Comparison of ENCODE assay signal across 14 cellular contexts in genomic region chr17:45812102-45812501, GRCh38. TPM values are rescaled to one million over a fixed set of nuclear protein-coding genes. Genes with fewer than 3 reads are reported as not detected.
DNase-seq lines count a peak whose midpoint lies in the region; ATAC-seq, FAIRE-seq and TF ChIP-seq lines count a peak whose summit lies in the region.
"Had no signal": no experiment of that assay in that cellular context is flagged by ENCODE, and none has a peak within 500 bp of the region (broad histone marks: within the 10 kb centered on the region; RNA-seq: fewer than 3 reads in every experiment).

No MANE protein-coding gene starts in this region.

- WGBS in A549 (ENCODE audit: missing lambda C conversion rate), result 44% methylated on average over 3 of the region's 3 CpGs

- no peaks in the 10 kb centered on the region for H3K27me3 ChIP-seq in Panc1 (ENCODE audit: control insufficient read depth, insufficient read depth, low read length)
- H3K27me3 ChIP-seq: colonic mucosa had no signal

- peaks cover 8% of the 10 kb centered on the region; the same call in 2 of the 3 replicates for H3K9me3 ChIP-seq in A549
- H3K9me3 ChIP-seq in Panc1 (ENCODE audit: control insufficient read depth, insufficient read depth, low read depth, low read length), result no peaks in the 10 kb centered on the region
- H3K9me3 ChIP-seq: colonic mucosa, thoracic aorta had no signal

- H3K4me2 ChIP-seq in A549, result no peak overlapping the region

- ATAC-seq in A549 (peak; percentile 30 to 48; a peak in 3 of 6 replicates), Panc1 (0 out of 2 replicates have a peak, but pooled peaks have one; percentile 50)
- ATAC-seq: activated T-cell treated with anti-CD3 and anti-CD28 coated beads, Interleukin-2, amount 50 U/mL, for 72 hours had no signal

- H3K4me3 ChIP-seq in A549, result no peak overlapping the region
- H3K4me3 ChIP-seq in Panc1 (ENCODE audit: low read depth in 2 of 2, low read length in 2 of 2), result no peak overlapping the region
- H3K4me3 ChIP-seq in fibroblast of pulmonary artery (replicated peaks; ENCODE audit: low read depth, low read length), result no peak overlapping the region
- H3K4me3 ChIP-seq: colonic mucosa, thoracic aorta had no signal

- TF ChIP-seq RAD21 in A549 (conservative IDR thresholded peaks at IDR 0.05 in 1 of 2, IDR thresholded peaks at IDR 0.05 in 1 of 2), result no peak

- peak; percentile 40 to 64 for DNase-seq in A549 (ENCODE audit: low read depth in 1 of 2, low spot score in 1 of 2)
- peak; percentile 42 for DNase-seq in H4 (ENCODE audit: low spot score)
- no peak for DNase-seq in Panc1 (ENCODE audit: low read depth, low spot score)
- DNase-seq in fibroblast of pulmonary artery (ENCODE audit: low read depth), result peak; percentile 12
- no peak for DNase-seq in stimulated activated naive CD4-positive, alpha-beta T cell (lab: John Stamatoyannopoulos, UW)
- DNase-seq in foreskin melanocyte, result no peak
- no peak for DNase-seq in stimulated activated CD4-positive, alpha-beta T cell treated with anti-CD3 and anti-CD28 coated beads, Interleukin-4, amount 100 ng/mL, for 4 hours
- no peak for DNase-seq in activated naive CD4-positive, alpha-beta T cell treated with Interleukin-2 at 50 U/mL for 16 hours
- DNase-seq: activated T-cell treated with anti-CD3 and anti-CD28 coated beads, Interleukin-2, amount 50 U/mL, for 72 hours; CD4-positive, alpha-beta memory T cell; colonic mucosa; stimulated activated CD4-positive, alpha-beta T cell treated with anti-CD3 and anti-CD28 coated beads, Interleukin-4, amount 100 ng/mL, for 24 hours; T-helper 2 cell had no signal

- no peak for TF ChIP-seq EP300 in A549 (IDR thresholded peaks at IDR 0.05)

- intact Hi-C loops in Panc1 (cut with micrococcal nuclease; ENCODE audit: unreplicated experiment), result no loop called here

- FAIRE-seq in A549 (lab: Jason Lieb, UNC), result peak; percentile 67

- CTCF ChIA-PET in A549 (lab: Yijun Ruan, JAX) (interaction anchor here (0.5 to 5.3 kb wide), 7 partner anchors 9 to 69 kb away, joined by 3 to 32 read pairs (median 4); no protein-coding TSS in a partner anchor), Panc1 (lab: Charles Lee) (interaction anchor here (0.5 kb wide), 1 partner anchor 125 kb away, joined by 3 read pairs; no protein-coding TSS in a partner anchor)

- in situ Hi-C loops in Panc1 (cut with HindIII; ENCODE audit: low pct_unique_long_range_greater_than_20kb, low sequenced_read_pairs), result no loop called here

- POLR2A ChIA-PET in A549 (lab: Yijun Ruan, JAX) (no interaction called here), Panc1 (lab: Charles Lee) (no interaction called here)

- H3K4me1 ChIP-seq in A549 (no peaks in the 10 kb centered on the region), Panc1 (ENCODE audit: control insufficient read depth, insufficient read depth, low read length) (no peaks in the 10 kb centered on the region)
- H3K4me1 ChIP-seq: colonic mucosa had no signal

- H3K27ac ChIP-seq in A549, result no peak overlapping the region
- H3K27ac ChIP-seq in Panc1 (ENCODE audit: low read length), result no peak overlapping the region
- H3K27ac ChIP-seq: colonic mucosa, thoracic aorta had no signal

- H3K36me3 ChIP-seq in Panc1 (ENCODE audit: control insufficient read depth, insufficient read depth, low read length), result no peaks in the 10 kb centered on the region
- H3K36me3 ChIP-seq: colonic mucosa, thoracic aorta had no signal

- BruUV-seq in Panc1 (replicated peaks; lab: Mats Ljungman, UMichigan), result no TSS peak

- TF ChIP-seq CTCF in A549 (IDR thresholded peaks at IDR 0.05) (0 out of 3 replicates have a peak, but pooled peaks have one; percentile 12), Panc1 (IDR thresholded peaks at IDR 0.05) (no peak), fibroblast of pulmonary artery (IDR thresholded peaks at IDR 0.05; ENCODE audit: low read length, missing control alignments) (peak; percentile 8)

- TF ChIP-seq POLR2A in A549 (IDR thresholded peaks at IDR 0.05; ENCODE audit: low read length), result no peak

TF ChIP-seq in A549, 52 proteins besides CTCF, POLR2A, EP300 and RAD21:
- TF ChIP-seq, protein P1, sequence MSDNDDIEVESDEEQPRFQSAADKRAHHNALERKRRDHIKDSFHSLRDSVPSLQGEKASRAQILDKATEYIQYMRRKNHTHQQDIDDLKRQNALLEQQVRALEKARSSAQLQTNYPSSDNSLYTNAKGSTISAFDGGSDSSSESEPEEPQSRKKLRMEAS (IDR thresholded peaks at IDR 0.05), result no peak
- TF ChIP-seq EHMT2 (IDR thresholded peaks at IDR 0.05; ENCODE audit: low read depth) (no peak), BHLHE40 (IDR thresholded peaks at IDR 0.05; ENCODE audit: low read depth, low read length) (no peak), NFE2L2 (conservative IDR thresholded peaks at IDR 0.05; ENCODE audit: low read length) (no peak), RNF2 (IDR thresholded peaks at IDR 0.05; ENCODE audit: borderline replicate concordance, low read depth) (no peak), FOXS1 (CRISPR knock-in tag; IDR thresholded peaks at IDR 0.05) (no peak)
- TF ChIP-seq, protein P2, sequence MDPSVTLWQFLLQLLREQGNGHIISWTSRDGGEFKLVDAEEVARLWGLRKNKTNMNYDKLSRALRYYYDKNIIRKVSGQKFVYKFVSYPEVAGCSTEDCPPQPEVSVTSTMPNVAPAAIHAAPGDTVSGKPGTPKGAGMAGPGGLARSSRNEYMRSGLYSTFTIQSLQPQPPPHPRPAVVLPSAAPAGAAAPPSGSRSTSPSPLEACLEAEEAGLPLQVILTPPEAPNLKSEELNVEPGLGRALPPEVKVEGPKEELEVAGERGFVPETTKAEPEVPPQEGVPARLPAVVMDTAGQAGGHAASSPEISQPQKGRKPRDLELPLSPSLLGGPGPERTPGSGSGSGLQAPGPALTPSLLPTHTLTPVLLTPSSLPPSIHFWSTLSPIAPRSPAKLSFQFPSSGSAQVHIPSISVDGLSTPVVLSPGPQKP (IDR thresholded peaks at IDR 0.05; ENCODE audit: low read depth, low read length), result no peak

RNA-seq across cellular contexts. Expression of gene CRHR1, which starts 28.0 kb away (rescaled TPM):
- polyA plus RNA-seq in A549 (2011; rRNA removed), result 0.09 TPM in 1 of 2 replicates, not detected in the other
- 0.04 and 0.08 TPM in 2 replicates for polyA plus RNA-seq in A549 (2012; cell fraction: cytosol; rRNA removed)
- 0.05 and 0.10 TPM in 2 replicates for polyA plus RNA-seq in A549 (2012; cell fraction: nucleus; rRNA removed)
- 0.12 TPM in 1 of 3 replicates, not detected in the others for polyA plus RNA-seq in A549 (2017; fragmentation: RNase III; extraction: RNeasy Plus Mini Kit Qiagen cat#74134 plus additional on column Dnase treatment)
- not detected in 2 replicates for polyA minus RNA-seq in A549 (2011; rRNA and poly(A)+ RNA removed)
- 1.2 and 3.6 TPM in 2 replicates for total RNA-seq in H4 (2014; rRNA removed; shearing (Covaris generic))
- total RNA-seq in Panc1 (2021; ENCODE audit: unreplicated experiment), result 0.15 TPM
- polyA plus RNA-seq in Panc1 (2012; ENCODE audit: insufficient read length), result not detected
- total RNA-seq: activated T-cell treated with anti-CD3 and anti-CD28 coated beads, Interleukin-2, amount 50 U/mL, for 72 hours; CD4-positive, alpha-beta memory T cell; colonic mucosa; thoracic aorta had no signal
- polyA plus RNA-seq: CD4-positive, alpha-beta memory T cell had no signal

RNA-seq across cellular contexts. Expression of gene SPPL2C, which starts 32.6 kb away (rescaled TPM):
- polyA plus RNA-seq in A549 (2011; rRNA removed) (not detected in 2 replicates), A549 (2017; fragmentation: RNase III; extraction: RNeasy Plus Mini Kit Qiagen cat#74134 plus additional on column Dnase treatment) (not detected in 3 replicates)
- not detected in 2 replicates for polyA plus RNA-seq in A549 (2012; cell fraction: cytosol; rRNA removed)
- not detected in 2 replicates for polyA plus RNA-seq in A549 (2012; cell fraction: nucleus; rRNA removed)
- polyA minus RNA-seq in A549 (2011; rRNA and poly(A)+ RNA removed), result not detected in 2 replicates
- not detected in 2 replicates for total RNA-seq in H4 (2014; rRNA removed; shearing (Covaris generic))
- total RNA-seq in Panc1 (2021; ENCODE audit: unreplicated experiment), result not detected
- polyA plus RNA-seq in Panc1 (2012; ENCODE audit: insufficient read length), result not detected
- total RNA-seq: activated T-cell treated with anti-CD3 and anti-CD28 coated beads, Interleukin-2, amount 50 U/mL, for 72 hours; CD4-positive, alpha-beta memory T cell; colonic mucosa; thoracic aorta had no signal
- polyA plus RNA-seq: CD4-positive, alpha-beta memory T cell had no signal

Comparison
In these comparisons a context has a peak if more than half of its experiments do, and no peak if none do; other contexts are left out.
1. DNase-seq: peak in A549 (2 of 2), H4 (single experiment) and fibroblast of pulmonary artery (single experiment); none in Panc1 (single experiment), stimulated activated naive CD4-positive, alpha-beta T cell (0 of 6), foreskin melanocyte (single experiment), stimulated activated CD4-positive, alpha-beta T cell treated with anti-CD3 and anti-CD28 coated beads, Interleukin-4, amount 100 ng/mL, for 4 hours (0 of 2) and activated naive CD4-positive, alpha-beta T cell treated with Interleukin-2 at 50 U/mL for 16 hours (single experiment).